30 cellular contexts compared by ENCODE assay signal in genomic region chr9:86940774-86941173, GRCh38. TPM values are rescaled to one million over a fixed set of nuclear protein-coding genes. Genes with fewer than 3 reads are reported as not detected.
A peak's percentile ranks its signal among the peaks of the same experiment; 100 is the strongest.
DNase-seq lines count a peak whose midpoint lies in the region; ATAC-seq and TF ChIP-seq lines count a peak whose summit lies in the region.
"Had no signal": no experiment of that assay in that cellular context is flagged by ENCODE, and none has a peak within 500 bp of the region (broad histone marks: within the 10 kb centered on the region; RNA-seq: fewer than 3 reads in every experiment).

No MANE protein-coding gene starts in this region.

- H3K9ac ChIP-seq in HUES64 (ENCODE audit: low read depth, low read length) = no peak overlapping the region
- H3K9ac ChIP-seq in neural cell (ENCODE audit: low read length) = no peak overlapping the region

- no peak overlapping the region for H2AFZ ChIP-seq in neural cell (ENCODE audit: low read depth, low read length)

- H3K27ac Mint-ChIP-seq in WTC11 = no peak overlapping the region
- H3K27ac Mint-ChIP-seq: activated naive CD8-positive, alpha-beta T cell treated with anti-CD3 and anti-CD28 coated beads for 36 hours; CD4-positive, alpha-beta T cell had no signal

- peak overlapping the region; percentile 43 for H3K4me3 Mint-ChIP-seq in WTC11
- H3K4me3 Mint-ChIP-seq: activated naive CD8-positive, alpha-beta T cell treated with anti-CD3 and anti-CD28 coated beads for 36 hours; CD4-positive, alpha-beta T cell had no signal

- peaks cover 18% of the 10 kb centered on the region for H3K79me2 ChIP-seq in neural cell (replicated peaks; ENCODE audit: insufficient read depth, low read length)

- POLR2A ChIA-PET in WTC11 (lab: Charles Lee) = no interaction called here

- no peaks in the 10 kb centered on the region for H3K36me3 Mint-ChIP-seq in WTC11
- H3K36me3 Mint-ChIP-seq: activated naive CD8-positive, alpha-beta T cell treated with anti-CD3 and anti-CD28 coated beads for 36 hours had no signal

- H3K27me3 ChIP-seq in HUES64 (ENCODE audit: insufficient read depth, low read length) (peaks cover 63% of the 10 kb centered on the region), neural cell (ENCODE audit: insufficient read depth, low read depth, low read length) (no peaks in the 10 kb centered on the region)
- H3K27me3 ChIP-seq: ascending aorta, esophagus muscularis mucosa, vagina had no signal

- H3K36me3 ChIP-seq in HUES64 (ENCODE audit: insufficient read depth, low read length) = no peaks in the 10 kb centered on the region
- H3K36me3 ChIP-seq in neural cell (ENCODE audit: insufficient read depth, low read length) = no peaks in the 10 kb centered on the region
- H3K36me3 ChIP-seq: ascending aorta, esophagus muscularis mucosa, heart right ventricle, thoracic aorta, vagina had no signal

- DNase-seq in NCI-H1417 (lab: John Stamatoyannopoulos, UW) (peak in 2 of 3 experiments; percentile 13 to 75), NCI-H1417 treated with DMSO at 0.1 percent for 48 hours (lab: John Stamatoyannopoulos, UW) (no peak), WTC11 (ENCODE audit: low spot score) (no peak), COR-L47 (lab: John Stamatoyannopoulos, UW) (no peak), T-helper 1 cell (no peak)
- DNase-seq: activated CD4-positive, alpha-beta T cell treated with anti-CD3 and anti-CD28 coated beads for 48 hours; activated effector memory CD4-positive, alpha-beta T cell treated with anti-CD3 and anti-CD28 coated beads, Interleukin-2, amount 50 U/mL, for 16 hours; activated naive CD8-positive, alpha-beta T cell treated with anti-CD3 and anti-CD28 coated beads for 36 hours; activated T-cell treated with anti-CD3 and anti-CD28 coated beads, Interleukin-2, amount 50 U/mL, for 1 hour; AML-193; caudate nucleus; CD4-positive, alpha-beta T cell; cortex of kidney; DMS 273 treated with DMSO at 0.1 percent for 48 hours; foreskin melanocyte; heart right ventricle; left colon; NCI-H1436 treated with DMSO at 0.1 percent for 48 hours; occipital lobe; stimulated activated CD4-positive, alpha-beta T cell treated with anti-CD3 and anti-CD28 coated beads, Interleukin-15, amount 100 ng/mL, for 24 hours; stimulated activated naive CD8-positive, alpha-beta T cell treated with anti-CD3 and anti-CD28 coated beads, Interleukin-15, Interleukin-2, amounts not matched to agents 100 U/mL and 50 U/mL, for 24 hours had no signal

- no peak for TF ChIP-seq RAD21 in neural cell (conservative IDR thresholded peaks at IDR 0.05)

- TF ChIP-seq CTCF in WTC11 (IDR thresholded peaks at IDR 0.05) (no peak), neural cell (IDR thresholded peaks at IDR 0.05; ENCODE audit: poor library complexity, severe bottlenecking) (no peak)

- peaks cover 66% of the 10 kb centered on the region for H3K27me3 Mint-ChIP-seq in WTC11 (ENCODE audit: low read depth)

- no peak for TF ChIP-seq EP300 in neural cell (conservative IDR thresholded peaks at IDR 0.05; ENCODE audit: poor library complexity, severe bottlenecking)

- H3K9me3 Mint-ChIP-seq in WTC11 = no peaks in the 10 kb centered on the region
- H3K9me3 Mint-ChIP-seq: activated naive CD8-positive, alpha-beta T cell treated with anti-CD3 and anti-CD28 coated beads for 36 hours; CD4-positive, alpha-beta T cell had no signal

- H4K20me1 ChIP-seq in neural cell (ENCODE audit: insufficient read depth) = no peaks in the 10 kb centered on the region

- 8% methylated on average over 6 of the region's 6 CpGs for WGBS in HUES64

- no peaks in the 10 kb centered on the region for H3F3A ChIP-seq in neural cell (ENCODE audit: insufficient read depth, low read length, poor library complexity, severe bottlenecking)

- peaks cover 56% of the 10 kb centered on the region for H3K4me1 ChIP-seq in HUES64 (ENCODE audit: insufficient read depth, low read length)

- no peaks in the 10 kb centered on the region for H3K9me3 ChIP-seq in HUES64 (ENCODE audit: insufficient read depth, low read depth, low read length)
- H3K9me3 ChIP-seq in neural cell (ENCODE audit: low read length) = no peaks in the 10 kb centered on the region
- H3K9me3 ChIP-seq: ascending aorta, esophagus muscularis mucosa, heart right ventricle, thoracic aorta, vagina had no signal

- CTCF ChIA-PET in WTC11 (lab: Charles Lee) = interaction anchor here (0.9 to 1.2 kb wide), 2 partner anchors 139 to 303 kb away, joined by 3 to 4 read pairs; no protein-coding TSS in a partner anchor

- H3K4me2 ChIP-seq in neural cell (ENCODE audit: low read length) = peak overlapping the region; percentile 20

- H3K4me3 ChIP-seq in HUES64 (ENCODE audit: low read length) = peak overlapping the region; percentile 17
- H3K4me3 ChIP-seq in neural cell (ENCODE audit: low read length) = peak overlapping the region; percentile 43
- H3K4me3 ChIP-seq: ascending aorta, esophagus muscularis mucosa, heart right ventricle, K562, thoracic aorta, vagina had no signal

- peaks cover 57% of the 10 kb centered on the region for H3K4me1 Mint-ChIP-seq in WTC11
- H3K4me1 Mint-ChIP-seq: activated naive CD8-positive, alpha-beta T cell treated with anti-CD3 and anti-CD28 coated beads for 36 hours had no signal

- ATAC-seq in WTC11 (peak; percentile 44), GM21737 (IDR thresholded peaks at IDR 0.05; ENCODE audit: unreplicated experiment) (no peak)
- ATAC-seq: heart right ventricle; K562; left colon; Right ventricle myocardium inferior; stimulated activated naive CD8-positive, alpha-beta T cell treated with anti-CD3 and anti-CD28 coated beads, Interleukin-15, Interleukin-2, amounts not matched to agents 100 U/mL and 50 U/mL, for 24 hours had no signal

- H3K9me2 ChIP-seq in neural cell (ENCODE audit: insufficient read depth, low read length) = no peaks in the 10 kb centered on the region

- H3K27ac ChIP-seq in HUES64 (ENCODE audit: low read depth, low read length) (no peak overlapping the region; the same call in 1 of the 2 replicates), neural cell (ENCODE audit: low read length) (peak overlapping the region; percentile 7)
- H3K27ac ChIP-seq: ascending aorta, esophagus muscularis mucosa, heart right ventricle, thoracic aorta, vagina had no signal

TF ChIP-seq in WTC11, 78 proteins besides CTCF, POLR2A, EP300 and RAD21 (continues in another document):
- TF ChIP-seq ATF1 (CRISPR knock-in tag; IDR thresholded peaks at IDR 0.05) (no peak), CREM (CRISPR knock-in tag; IDR thresholded peaks at IDR 0.05) (no peak), EMX1 (CRISPR knock-in tag; IDR thresholded peaks at IDR 0.05) (no peak), RORB (CRISPR knock-in tag; IDR thresholded peaks at IDR 0.05) (no peak), ZNF317 (CRISPR knock-in tag; IDR thresholded peaks at IDR 0.05; ENCODE audit: borderline replicate concordance, low read depth) (no peak), HMGA2 (CRISPR knock-in tag; IDR thresholded peaks at IDR 0.05) (no peak), ERG (CRISPR knock-in tag; IDR thresholded peaks at IDR 0.05) (no peak), ZNF423 (CRISPR knock-in tag; IDR thresholded peaks at IDR 0.05) (no peak), JUN (CRISPR knock-in tag; IDR thresholded peaks at IDR 0.05) (no peak), RELA (CRISPR knock-in tag; IDR thresholded peaks at IDR 0.05; ENCODE audit: borderline replicate concordance) (no peak), NR2C2 (CRISPR knock-in tag; IDR thresholded peaks at IDR 0.05) (no peak)

TF ChIP-seq in neural cell, 6 proteins besides CTCF, POLR2A, EP300 and RAD21:
- TF ChIP-seq POLR2AphosphoS5 (IDR thresholded peaks at IDR 0.05) (no peak), EZH2 (IDR thresholded peaks at IDR 0.05; ENCODE audit: borderline replicate concordance, insufficient read depth, low read length, poor library complexity, severe bottlenecking) (no peak), REST (IDR thresholded peaks at IDR 0.05; ENCODE audit: borderline replicate concordance) (no peak), TAF1 (IDR thresholded peaks at IDR 0.05; ENCODE audit: low read depth) (no peak), MXI1 (conservative IDR thresholded peaks at IDR 0.05; ENCODE audit: poor library complexity, severe bottlenecking) (peak; percentile 29), SMC3 (conservative IDR thresholded peaks at IDR 0.05; ENCODE audit: poor library complexity) (no peak)
TF ChIP-seq in neural cell: peak in this region for 1.

RNA-seq across cellular contexts. Expression of gene GAS1, which starts 6.5 kb away (rescaled TPM):
- polyA plus RNA-seq in HUES64 (2013, experiment 1 of 2) = 7.1 TPM
- 11.8 TPM for polyA plus RNA-seq in HUES64 (2013, experiment 2 of 2)
- total RNA-seq in WTC11 (2021) = 5.0 to 6.2 TPM (median 5.3 TPM) in 3 replicates
- polyA plus RNA-seq in neural cell = 1.4 and 1.6 TPM in 2 replicates
- polyA minus RNA-seq in neural cell = 7.8 and 8.0 TPM in 2 replicates
- polyA plus RNA-seq: K562 had no signal

Comparison
In these comparisons a context has a peak if more than half of its experiments do, and no peak if none do; other contexts are left out.
1. DNase-seq: peak in NCI-H1417 (2 of 3); none in NCI-H1417 treated with DMSO at 0.1 percent for 48 hours (single experiment), WTC11 (single experiment), COR-L47 (single experiment) and T-helper 1 cell (0 of 5).